In the genomic region with DNA sequence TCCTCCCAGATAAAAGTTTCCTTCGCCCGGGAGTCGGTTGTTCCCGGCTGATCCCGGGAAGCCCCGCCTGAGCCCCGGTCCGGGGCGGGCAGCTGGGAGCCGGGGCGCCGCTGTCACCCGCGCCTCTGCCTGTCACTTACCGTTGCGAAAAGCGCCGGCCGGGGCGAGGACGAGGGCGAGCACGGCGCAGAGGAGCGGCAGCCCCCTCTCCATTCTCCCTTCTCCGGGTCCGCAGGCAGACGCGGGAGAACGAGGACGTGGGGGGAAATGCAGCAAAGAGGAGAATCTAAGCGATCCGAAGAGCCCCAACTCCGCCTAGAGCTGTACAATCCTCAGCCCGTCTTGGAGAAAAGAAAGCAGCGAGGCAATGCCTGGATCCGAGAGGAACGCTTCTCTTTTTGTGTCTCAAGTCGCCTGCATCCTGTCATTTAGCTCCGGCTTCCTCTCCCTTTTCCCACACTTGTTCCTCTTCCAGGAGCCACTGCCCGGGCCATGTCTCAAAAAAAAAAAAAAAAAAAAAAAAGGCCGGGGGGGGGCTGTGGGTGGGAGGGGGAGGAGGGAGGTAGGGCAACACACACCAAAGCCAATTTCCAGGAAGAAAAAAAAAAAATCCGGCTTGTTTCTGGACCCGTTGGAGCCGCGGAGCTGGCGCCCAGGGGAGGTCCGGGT, we compare ENCODE assay signal across 8 cellular contexts. TPM values are rescaled to one million over a fixed set of nuclear protein-coding genes. Genes with fewer than 3 reads are reported as not detected.
DNase-seq lines count a peak whose midpoint lies in the region; ATAC-seq and TF ChIP-seq lines count a peak whose summit lies in the region.

A gene (minus strand): TSS at position 498 of the 669 bp plus-strand sequence. CDS start 285 bp downstream, at position 213.

- H3K4me3 ChIP-seq in HUES6 (ENCODE audit: low read depth, low read length): peak within 1 kb of the TSS; percentile 89
- peak within 1 kb of the TSS; percentile 88 for H3K4me3 ChIP-seq in fibroblast of villous mesenchyme (ENCODE audit: low read depth, low read length)

- TF ChIP-seq CTCF in fibroblast of villous mesenchyme (IDR thresholded peaks at IDR 0.05; ENCODE audit: insufficient read depth, low read depth, low read length): no peak
- no peak for TF ChIP-seq CTCF in nephron (IDR thresholded peaks at IDR 0.05; ENCODE audit: unreplicated experiment in 3 of 3)

- H3K27ac ChIP-seq in HUES6 (ENCODE audit: low read depth, low read length): peak within 1 kb of the TSS; percentile 64; the same call in 1 of the 2 replicates

- TF ChIP-seq POLR2A in erythroblast (IDR thresholded peaks at IDR 0.05; ENCODE audit: low read length): no peak

- peak within 1 kb of the TSS; percentile 78 for H3K4me3 Mint-ChIP-seq in activated T-cell treated with anti-CD3 and anti-CD28 coated beads, Interleukin-2, amount 50 U/mL, for 4 hours
- H3K4me3 Mint-ChIP-seq in nephron: peak within 1 kb of the TSS; percentile 88 to 97 (median 92)

- peak within 1 kb of the TSS; percentile 96 to 98 (median 98) for H3K27ac Mint-ChIP-seq in nephron

- H3K9me3 Mint-ChIP-seq in activated T-cell treated with anti-CD3 and anti-CD28 coated beads, Interleukin-2, amount 50 U/mL, for 4 hours: no peaks in the 10 kb centered on the region
- H3K9me3 Mint-ChIP-seq in nephron: no peaks in the 10 kb centered on the region

- H3K9ac ChIP-seq in HUES6 (ENCODE audit: low read length): peak within 1 kb of the TSS; percentile 87

- DNase-seq in EL (peak; percentile 87), fibroblast of villous mesenchyme (ENCODE audit: low read depth) (peak; percentile 21), erythroblast (lab: John Stamatoyannopoulos, UW) (no peak), NCI-H187 treated with DMSO at 0.1 percent for 48 hours (lab: John Stamatoyannopoulos, UW) (no peak)
- no peak for DNase-seq in activated T-cell treated with anti-CD3 and anti-CD28 coated beads, Interleukin-2, amount 50 U/mL, for 4 hours

- peaks cover 72% of the 10 kb centered on the region for H3K27me3 ChIP-seq in HUES6 (ENCODE audit: control insufficient read depth, insufficient read depth, low read length)

- H3K4me1 ChIP-seq in HUES6 (ENCODE audit: control insufficient read depth, insufficient read depth, low read length): peaks cover 11% of the 10 kb centered on the region

- no peaks in the 10 kb centered on the region for H3K9me3 ChIP-seq in HUES6 (ENCODE audit: control insufficient read depth, insufficient read depth, low read depth, low read length)

- peak; percentile 49 to 51 for ATAC-seq in activated T-cell treated with anti-CD3 and anti-CD28 coated beads, Interleukin-2, amount 50 U/mL, for 4 hours
- no peak for ATAC-seq in GM19397 (IDR thresholded peaks at IDR 0.05; ENCODE audit: unreplicated experiment)

- peaks cover 27% of the 10 kb centered on the region for H3K4me1 Mint-ChIP-seq in activated T-cell treated with anti-CD3 and anti-CD28 coated beads, Interleukin-2, amount 50 U/mL, for 4 hours (ENCODE audit: low read depth)
- H3K4me1 Mint-ChIP-seq in nephron: peaks cover 28% of the 10 kb centered on the region

- H3K27me3 Mint-ChIP-seq in activated T-cell treated with anti-CD3 and anti-CD28 coated beads, Interleukin-2, amount 50 U/mL, for 4 hours (ENCODE audit: low read depth): peaks cover 61% of the 10 kb centered on the region
- H3K27me3 Mint-ChIP-seq in nephron (ENCODE audit: low read depth): no peaks in the 10 kb centered on the region

- no peaks in the 10 kb centered on the region for H3K36me3 Mint-ChIP-seq in activated T-cell treated with anti-CD3 and anti-CD28 coated beads, Interleukin-2, amount 50 U/mL, for 4 hours (ENCODE audit: insufficient read depth)
- H3K36me3 Mint-ChIP-seq in nephron (ENCODE audit: low read depth): peaks cover 31% of the 10 kb centered on the region

- peaks cover 4% of the 10 kb centered on the region; the same call in 1 of the 2 replicates for H3K36me3 ChIP-seq in HUES6 (ENCODE audit: control insufficient read depth, insufficient read depth, low read length)

RNA-seq across cellular contexts. Expression of the gene that starts here (rescaled TPM):
- total RNA-seq in activated T-cell treated with anti-CD3 and anti-CD28 coated beads, Interleukin-2, amount 50 U/mL, for 4 hours: 1 to 10 TPM; 3.5 to 4.5 (median 4.0) TPM
- 197 and 222 TPM in 2 replicates for total RNA-seq in fibroblast of villous mesenchyme

Comparison
In these comparisons a context has a peak if more than half of its experiments do, and no peak if none do; other contexts are left out.
1. RNA of the gene that starts here (total RNA-seq): 197 to 222 TPM in fibroblast of villous mesenchyme; 3.5 to 4.5 TPM in activated T-cell treated with anti-CD3 and anti-CD28 coated beads, Interleukin-2, amount 50 U/mL, for 4 hours; every median in the first group is over 10 times any median in the second.
2. DNase-seq: peak in EL (single experiment) and fibroblast of villous mesenchyme (single experiment); none in activated T-cell treated with anti-CD3 and anti-CD28 coated beads, Interleukin-2, amount 50 U/mL, for 4 hours (single experiment), erythroblast (0 of 2) and NCI-H187 treated with DMSO at 0.1 percent for 48 hours (single experiment).